15 cellular contexts compared by ENCODE assay signal in the genomic region with DNA sequence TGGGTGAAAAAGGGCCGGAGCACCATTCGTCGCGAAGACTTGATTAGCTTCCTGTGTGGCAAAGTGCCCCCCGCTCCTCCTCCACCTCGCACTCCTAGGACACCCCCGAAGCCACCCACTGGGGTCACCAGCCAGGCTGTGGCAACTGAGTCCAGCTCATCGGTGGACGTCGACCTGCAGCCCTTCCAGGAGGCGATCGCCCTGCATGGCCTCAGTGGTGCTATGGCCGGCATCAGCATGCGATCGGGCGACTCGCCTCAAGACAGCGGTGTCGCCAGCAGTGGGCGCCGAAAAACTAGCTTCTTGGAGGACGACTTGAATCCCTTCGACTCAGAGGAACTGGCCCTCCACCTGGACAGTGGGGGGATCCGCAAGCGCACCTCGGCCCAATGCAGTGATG.
A peak's percentile ranks its signal among the peaks of the same experiment; 100 is the strongest.
DNase-seq lines count a peak whose midpoint lies in the region; ATAC-seq lines count a peak whose summit lies in the region.
"Had no signal": no experiment of that assay in that cellular context is flagged by ENCODE, and none has a peak within 500 bp of the region (broad histone marks: within the 10 kb centered on the region; RNA-seq: fewer than 3 reads in every experiment).

No MANE protein-coding gene starts in this region.

- H3K36me3 ChIP-seq in HUES48 (ENCODE audit: control insufficient read depth, insufficient read depth, low read length) (no peaks in the 10 kb centered on the region), iPS-20b (ENCODE audit: insufficient read depth, low read depth, low read length) (no peaks in the 10 kb centered on the region), skeletal muscle tissue (ENCODE audit: control insufficient read depth in 3 of 3, insufficient read depth in 3 of 3, low read length in 3 of 3) (no peaks in the 10 kb centered on the region)
- H3K36me3 ChIP-seq: BLaER1 treated with 17β-estradiol and CSF1 and Interleukin-3, amounts not matched to agents 10 nM and 100 nM; SJSA1 had no signal

- H3K9me3 ChIP-seq in HUES48 (ENCODE audit: control insufficient read depth, insufficient read depth, low read length), result no peaks in the 10 kb centered on the region
- H3K9me3 ChIP-seq in iPS-20b (ENCODE audit: insufficient read depth, low read depth, low read length), result no peaks in the 10 kb centered on the region
- no peaks in the 10 kb centered on the region for H3K9me3 ChIP-seq in skeletal muscle tissue (ENCODE audit: control insufficient read depth in 3 of 3, low read length in 3 of 3)
- H3K9me3 ChIP-seq: SJSA1 had no signal

- no peak overlapping the region for H3K27ac ChIP-seq in HUES48 (ENCODE audit: low read depth, low read length)
- no peak overlapping the region for H3K27ac ChIP-seq in iPS-20b (ENCODE audit: low read length)
- H3K27ac ChIP-seq in skeletal muscle tissue (ENCODE audit: low read depth, low read length), result no peak overlapping the region
- H3K27ac ChIP-seq: BLaER1 treated with 17β-estradiol and CSF1 and Interleukin-3, amounts not matched to agents 10 nM and 100 nM; SJSA1 had no signal

- peaks cover 24% of the 10 kb centered on the region for H3K4me1 ChIP-seq in HUES48 (ENCODE audit: control insufficient read depth, insufficient read depth, low read length)
- H3K4me1 ChIP-seq in iPS-20b (ENCODE audit: insufficient read depth, low read length), result peaks cover 2% of the 10 kb centered on the region; the same call in 1 of the 2 replicates
- H3K4me1 ChIP-seq in skeletal muscle tissue (ENCODE audit: control insufficient read depth in 3 of 3, insufficient read depth in 3 of 3, low read length in 3 of 3), result peaks cover 3 to 8% (median 3%) of the 10 kb centered on the region in 3 donors
- H3K4me1 ChIP-seq: BLaER1 treated with 17β-estradiol and CSF1 and Interleukin-3, amounts not matched to agents 10 nM and 100 nM; SJSA1 had no signal

- peak overlapping the region; percentile 41 for H3K4me3 Mint-ChIP-seq in activated T-helper 17 cell treated with anti-CD3 and anti-CD28 coated beads, Interleukin-2, amount 50 U/mL, for 72 hours

- H3K27me3 Mint-ChIP-seq in activated T-helper 17 cell treated with anti-CD3 and anti-CD28 coated beads, Interleukin-2, amount 50 U/mL, for 72 hours, result peaks cover 4% of the 10 kb centered on the region

- no peaks in the 10 kb centered on the region for H3K9me3 Mint-ChIP-seq in activated T-helper 17 cell treated with anti-CD3 and anti-CD28 coated beads, Interleukin-2, amount 50 U/mL, for 72 hours
- H3K9me3 Mint-ChIP-seq: activated CD4-positive, alpha-beta T cell treated with anti-CD3 and anti-CD28 coated beads, Interleukin-2, amount 10 ng/mL, durations not matched to agents 7 days and 5 days; naive thymus-derived CD4-positive, alpha-beta T cell had no signal

- no peaks in the 10 kb centered on the region for H3K36me3 Mint-ChIP-seq in activated T-helper 17 cell treated with anti-CD3 and anti-CD28 coated beads, Interleukin-2, amount 50 U/mL, for 72 hours (ENCODE audit: low read depth)
- H3K36me3 Mint-ChIP-seq: naive thymus-derived CD4-positive, alpha-beta T cell had no signal

- DNase-seq in hepatic stellate cell (ENCODE audit: low spot score) (no peak), AG20443 (ENCODE audit: low spot score) (no peak)
- DNase-seq: cerebellar nuclear complex, DMS 273 treated with DMSO at 0.1 percent for 48 hours, NCI-H1694, NCI-H446 had no signal

- H3K9ac ChIP-seq in HUES48 (ENCODE audit: low read depth, low read length) (no peak overlapping the region), iPS-20b (ENCODE audit: low read depth, low read length) (no peak overlapping the region), skeletal muscle tissue (ENCODE audit: low read depth in 1 of 3, low read length in 3 of 3) (no peak overlapping the region)
- H3K9ac ChIP-seq: BLaER1 treated with 17β-estradiol and CSF1 and Interleukin-3, amounts not matched to agents 10 nM and 100 nM had no signal

- H3K4me3 ChIP-seq in HUES48 (ENCODE audit: low read depth, low read length), result peak overlapping the region; percentile 64
- peak overlapping the region; percentile 43; the same call in 1 of the 2 replicates for H3K4me3 ChIP-seq in iPS-20b (ENCODE audit: low read length)
- H3K4me3 ChIP-seq in skeletal muscle tissue (ENCODE audit: low read length in 3 of 3), result peak overlapping the region in 2 of 3 donors; percentile 13 to 52
- H3K4me3 ChIP-seq: BLaER1 treated with 17β-estradiol and CSF1 and Interleukin-3, amounts not matched to agents 10 nM and 100 nM had no signal

- no peak for ATAC-seq in activated T-helper 17 cell treated with anti-CD3 and anti-CD28 coated beads, Interleukin-2, amount 50 U/mL, for 72 hours (replicated peaks)
- no peak for ATAC-seq in GM18870 (IDR thresholded peaks at IDR 0.05; ENCODE audit: unreplicated experiment)

- H3K27me3 ChIP-seq in HUES48 (ENCODE audit: control insufficient read depth, insufficient read depth, low read length) (peaks cover 27% of the 10 kb centered on the region), iPS-20b (ENCODE audit: insufficient read depth, low read length) (peaks cover 20% of the 10 kb centered on the region), skeletal muscle tissue (ENCODE audit: control insufficient read depth in 3 of 3, insufficient read depth in 3 of 3, low read length in 3 of 3) (peaks cover 4 to 12% (median 5%) of the 10 kb centered on the region in 3 donors)

- no peak overlapping the region for H3K27ac Mint-ChIP-seq in activated T-helper 17 cell treated with anti-CD3 and anti-CD28 coated beads, Interleukin-2, amount 50 U/mL, for 72 hours
- H3K27ac Mint-ChIP-seq: activated CD4-positive, alpha-beta T cell treated with anti-CD3 and anti-CD28 coated beads, Interleukin-2, amount 10 ng/mL, durations not matched to agents 7 days and 5 days; naive thymus-derived CD4-positive, alpha-beta T cell had no signal

- no peaks in the 10 kb centered on the region for H3K4me1 Mint-ChIP-seq in activated T-helper 17 cell treated with anti-CD3 and anti-CD28 coated beads, Interleukin-2, amount 50 U/mL, for 72 hours
